10 cellular contexts compared by ENCODE assay signal in genomic region chr5:137630972-137631370, GRCh38.
"Had no signal": no experiment of that assay in that cellular context is flagged by ENCODE, and none has a peak within 500 bp of the region (broad histone marks: within the 10 kb centered on the region; RNA-seq: fewer than 3 reads in every experiment).

No MANE protein-coding gene starts in this region.

- H3K36me3 ChIP-seq: left lung, SJSA1 had no signal

- H3K4me3 ChIP-seq: left lung, SJSA1 had no signal

- H3K4me1 ChIP-seq: left lung, SJSA1 had no signal

- DNase-seq: activated CD4-positive, alpha-beta memory T cell treated with anti-CD3 and anti-CD28 coated beads, Interleukin-2, amount 10 ng/mL, durations not matched to agents 7 days and 5 days; activated CD4-positive, alpha-beta T cell treated with anti-CD3 and anti-CD28 coated beads for 1 hour; activated CD8-positive, alpha-beta memory T cell treated with anti-CD3 and anti-CD28 coated beads, Interleukin-2, amount 50 U/mL, for 4 hours; activated naive CD8-positive, alpha-beta T cell treated with anti-CD3 and anti-CD28 coated beads, Interleukin-2, amount 10 ng/mL, durations not matched to agents 7 days and 5 days; dermis blood vessel endothelial cell; head of caudate nucleus; left lung; stimulated activated naive B cell treated with anti-CD40 and anti-IgM and Interleukin-4, amounts not matched to agents 10 μg/mL and 1 μg/mL and 100 μg/mL, for 72 hours; T1000 had no signal

- H3K27me3 ChIP-seq: left lung had no signal

- ATAC-seq: stimulated activated naive B cell treated with anti-CD40 and anti-IgM and Interleukin-4, amounts not matched to agents 10 μg/mL and 1 μg/mL and 100 μg/mL, for 72 hours had no signal

- H3K27ac ChIP-seq: SJSA1 had no signal

- H3K9me3 ChIP-seq: left lung, SJSA1 had no signal
